Comparison of ENCODE assay signal across 8 cellular contexts in genomic region chr20:5222919-5223634, GRCh38.
DNase-seq lines count a peak whose midpoint lies in the region; ATAC-seq, FAIRE-seq and TF ChIP-seq lines count a peak whose summit lies in the region.

No MANE protein-coding gene starts in this region.

- no peaks in the 10 kb centered on the region for H3K36me3 ChIP-seq in endothelial cell of umbilical vein (ENCODE audit: control insufficient read depth in 2 of 2, extremely low read depth in 1 of 2, insufficient read depth in 2 of 2, low read length in 2 of 2)
- no peaks in the 10 kb centered on the region for H3K36me3 ChIP-seq in stomach

- no peak overlapping the region for H3K4me2 ChIP-seq in endothelial cell of umbilical vein (ENCODE audit: insufficient read depth, low read length)

- TF ChIP-seq POLR2A in endothelial cell of umbilical vein (IDR thresholded peaks at IDR 0.05; ENCODE audit: low read depth, low read length) = no peak
- TF ChIP-seq POLR2A in stomach (IDR thresholded peaks at IDR 0.05) = no peak

- peak; percentile 90 for FAIRE-seq in endothelial cell of umbilical vein (lab: Jason Lieb, UNC)

- H3K79me2 ChIP-seq in endothelial cell of umbilical vein (ENCODE audit: control insufficient read depth, insufficient read depth, low read length) = no peaks in the 10 kb centered on the region

- TF ChIP-seq CTCF in endothelial cell of umbilical vein (IDR thresholded peaks at IDR 0.05; ENCODE audit: extremely low read depth in 1 of 2, insufficient read depth in 1 of 2, low read depth in 1 of 2, low read length in 2 of 2) (peak; percentile 84 to 93), stomach (IDR thresholded peaks at IDR 0.05) (peak in 5 of 7 experiments; percentile 42 to 83 (median 50))

- WGBS in stomach, 5 donors = 31 to 34% (median 33%) methylated on average over 11 of the region's 11 CpGs

- no peak overlapping the region for H3K9ac ChIP-seq in endothelial cell of umbilical vein (replicated peaks; ENCODE audit: extremely low read depth, insufficient read depth, low read length)

- no peak overlapping the region for H3K27ac ChIP-seq in endothelial cell of umbilical vein (ENCODE audit: insufficient read depth, low read depth, low read length)
- H3K27ac ChIP-seq in stomach = no peak overlapping the region

- H3K4me3 ChIP-seq in endothelial cell of umbilical vein (replicated peaks in 1 of 3; ENCODE audit: insufficient read depth in 1 of 3, low read depth in 1 of 3, low read length in 3 of 3) (no peak overlapping the region), stomach (no peak overlapping the region)

- no peak overlapping the region for H2AFZ ChIP-seq in endothelial cell of umbilical vein (ENCODE audit: low read depth, low read length)

- H3K9me3 ChIP-seq in endothelial cell of umbilical vein (replicated peaks; ENCODE audit: control insufficient read depth, insufficient read depth, low read length) (no peaks in the 10 kb centered on the region), stomach (no peaks in the 10 kb centered on the region)

- ATAC-seq in GM21786 (IDR thresholded peaks at IDR 0.05; ENCODE audit: unreplicated experiment) = peak; percentile 60
- no peak for ATAC-seq in HG02610 (IDR thresholded peaks at IDR 0.05; ENCODE audit: unreplicated experiment)

- no peaks in the 10 kb centered on the region for H3K4me1 ChIP-seq in endothelial cell of umbilical vein (ENCODE audit: control insufficient read depth, extremely low read depth, insufficient read depth, low read length)
- H3K4me1 ChIP-seq in stomach = no peaks in the 10 kb centered on the region

- CTCF ChIA-PET in endothelial cell of umbilical vein (lab: Charles Lee) = interaction anchor here (0.6 to 12.5 kb wide), 25 partner anchors 8 to 439 kb away, joined by 3 to 275 read pairs (median 5); partner anchors contain the start of gene CDS2

- intact Hi-C loops in endothelial cell of umbilical vein (cut with micrococcal nuclease) (loop anchor here (1.0 to 5.0 kb wide), 4 partner anchors 18 to 224 kb away; no protein-coding TSS in a partner anchor), stomach (cut with DNase I; ENCODE audit: low total_unique reads) (no loop called here)

- POLR2A ChIA-PET in endothelial cell of umbilical vein (lab: Charles Lee) = interaction anchor here (0.9 kb wide), 1 partner anchor 96 kb away, joined by 3 read pairs; the partner anchor contains the start of gene CDS2

- no peak for TF ChIP-seq EP300 in stomach (IDR thresholded peaks at IDR 0.05)

- DNase-seq in COLO829 (ENCODE audit: low spot score) = peak; percentile 85
- DNase-seq in NCI-H2227 (lab: John Stamatoyannopoulos, UW; ENCODE audit: unreplicated experiment) = peak; percentile 48
- DNase-seq in activated CD4-positive, alpha-beta T cell treated with anti-CD3 and anti-CD28 coated beads, Interleukin-2, amount 50 U/mL, for 48 hours = peak; percentile 66 to 73
- peak; percentile 64 for DNase-seq in endothelial cell of umbilical vein (ENCODE audit: low read depth, low spot score)
- DNase-seq in myocyte (ENCODE audit: low read depth) = peak; percentile 57
- DNase-seq in stomach = peak; percentile 58

- dilution Hi-C loops in endothelial cell of umbilical vein (cut with MboI; ENCODE audit: extremely low pct_ligation_motif_present, low sequenced_read_pairs) = no loop called here

- H4K20me1 ChIP-seq in endothelial cell of umbilical vein (replicated peaks; ENCODE audit: control insufficient read depth, extremely low read depth, insufficient read depth, low read length) = no peaks in the 10 kb centered on the region

- H3K27me3 ChIP-seq in endothelial cell of umbilical vein (ENCODE audit: control insufficient read depth in 2 of 2, insufficient read depth in 2 of 2, low read length in 2 of 2) (peaks cover 0 to 3% of the 10 kb centered on the region in 2 experiments), stomach (no peaks in the 10 kb centered on the region)

- BruUV-seq in endothelial cell of umbilical vein (replicated peaks; lab: Mats Ljungman, UMichigan) = no TSS peak

- H3K9me1 ChIP-seq in endothelial cell of umbilical vein (replicated peaks; ENCODE audit: control insufficient read depth, extremely low read depth, insufficient read depth, low read length) = no peaks in the 10 kb centered on the region

TF ChIP-seq in endothelial cell of umbilical vein, 7 proteins besides CTCF, POLR2A, EP300 and RAD21:
- TF ChIP-seq MYC (IDR thresholded peaks at IDR 0.05; ENCODE audit: low read depth, low read length) = no peak
- no peak for TF ChIP-seq POLR2AphosphoS5 (IDR thresholded peaks at IDR 0.05; ENCODE audit: insufficient read depth, low read depth, low read length)
- TF ChIP-seq FOS (IDR thresholded peaks at IDR 0.05; ENCODE audit: borderline replicate concordance, insufficient read depth, low read length) = no peak
- no peak for TF ChIP-seq JUN (IDR thresholded peaks at IDR 0.05; ENCODE audit: borderline replicate concordance, insufficient read depth, insufficient read length, low read depth)
- no peak for TF ChIP-seq EZH2 (IDR thresholded peaks at IDR 0.05; ENCODE audit: borderline replicate concordance, low read depth, low read length, severe bottlenecking)
- TF ChIP-seq GATA2 (IDR thresholded peaks at IDR 0.05; ENCODE audit: insufficient read depth, insufficient read length, low read depth, low read length) = no peak
- no peak for TF ChIP-seq MAX (IDR thresholded peaks at IDR 0.05; ENCODE audit: insufficient read depth, insufficient read length)
